ENCODE assay signal across 10 cellular contexts in the genomic region with DNA sequence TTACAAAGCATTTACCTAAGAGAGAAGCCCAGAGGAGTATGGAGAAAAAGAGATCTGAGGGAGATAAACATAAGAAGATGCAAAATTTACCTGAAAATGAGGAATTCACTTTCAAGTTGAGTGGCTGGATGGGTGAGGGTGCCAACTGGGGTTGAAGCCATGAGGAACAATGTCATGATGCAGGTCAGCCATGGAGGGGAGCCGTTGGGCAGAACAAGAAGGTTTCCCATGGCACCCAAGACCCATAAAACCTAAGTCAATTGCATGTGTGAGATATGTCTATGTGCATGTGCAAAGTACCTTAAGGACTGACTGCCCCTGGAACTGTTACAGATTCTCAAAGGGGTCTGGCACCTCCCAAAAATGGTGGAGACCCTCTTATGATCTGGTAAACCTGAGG. TPM values are rescaled to one million over a fixed set of nuclear protein-coding genes. Genes with fewer than 3 reads are reported as not detected.
DNase-seq lines count a peak whose midpoint lies in the region; ATAC-seq and TF ChIP-seq lines count a peak whose summit lies in the region.
"Had no signal": no experiment of that assay in that cellular context is flagged by ENCODE, and none has a peak within 500 bp of the region (broad histone marks: within the 10 kb centered on the region; RNA-seq: fewer than 3 reads in every experiment).

No MANE protein-coding gene starts in this region.

- H2BK15ac ChIP-seq in mesendoderm (replicated peaks; ENCODE audit: low read depth): no peak overlapping the region

- H3K56ac ChIP-seq in mesendoderm (ENCODE audit: low read length): no peak overlapping the region

- no peak for TF ChIP-seq POLR2A in erythroblast (IDR thresholded peaks at IDR 0.05; ENCODE audit: low read length)

- no peak overlapping the region for H3K4ac ChIP-seq in mesendoderm (ENCODE audit: low read depth, low read length)

- no peaks in the 10 kb centered on the region for H3K79me1 ChIP-seq in mesendoderm (ENCODE audit: low read length)

- H4K5ac ChIP-seq in mesendoderm (ENCODE audit: low read length): no peak overlapping the region

- no peak overlapping the region for H3K4me3 ChIP-seq in mesendoderm (ENCODE audit: low read length)

- H3K4me1 ChIP-seq in mesendoderm (ENCODE audit: control insufficient read depth, low read depth, low read length): no peaks in the 10 kb centered on the region

- H3K9ac ChIP-seq in mesendoderm (ENCODE audit: low read length): no peak overlapping the region

- H3K23ac ChIP-seq in mesendoderm (ENCODE audit: low read length): no peak overlapping the region

- H3K18ac ChIP-seq in mesendoderm (ENCODE audit: low read length): no peak overlapping the region

- H4K8ac ChIP-seq in mesendoderm (ENCODE audit: low read depth, low read length): no peak overlapping the region

- no peak for ATAC-seq in HG03045 (IDR thresholded peaks at IDR 0.05; ENCODE audit: unreplicated experiment)

- no peak overlapping the region for H3K4me2 ChIP-seq in mesendoderm (ENCODE audit: low read length)

- no peaks in the 10 kb centered on the region for H3K27me3 ChIP-seq in mesendoderm (ENCODE audit: insufficient read depth, low read length, poor library complexity)

- H2BK5ac ChIP-seq in mesendoderm (ENCODE audit: low read length): no peak overlapping the region

- H3K27ac ChIP-seq in mesendoderm (ENCODE audit: low read depth, low read length): no peak overlapping the region

- DNase-seq in EH (ENCODE audit: low read depth) (peak; percentile 55), NCI-H526 treated with DMSO at 0.1 percent for 48 hours (lab: John Stamatoyannopoulos, UW) (peak; percentile 7), erythroblast (lab: John Stamatoyannopoulos, UW) (peak; percentile 14 to 15), mesendoderm (peak; percentile 34), SKM-1 treated with dmso at 0.1 percent for 144 hours (lab: John Stamatoyannopoulos, UW; ENCODE audit: unreplicated experiment) (no peak), retina (no peak), NCI-H1930 (lab: John Stamatoyannopoulos, UW) (no peak)
- DNase-seq: activated effector memory CD4-positive, alpha-beta T cell treated with anti-CD3 and anti-CD28 coated beads, Interleukin-2, amount 50 U/mL, for 16 hours; T-helper 1 cell had no signal

- no CpG with 5 or more reads among the region's 1 CpG for WGBS in mesendoderm (ENCODE audit: extremely low coverage, insufficient coverage, low lambda C conversion rate)

- no peaks in the 10 kb centered on the region for H3K36me3 ChIP-seq in mesendoderm (ENCODE audit: control insufficient read depth, insufficient read depth, low read length)

- no peak overlapping the region for H2BK120ac ChIP-seq in mesendoderm (ENCODE audit: low read depth, low read length)

- no peak overlapping the region for H2AK5ac ChIP-seq in mesendoderm (ENCODE audit: low read length)

- no peaks in the 10 kb centered on the region for H3K79me2 ChIP-seq in mesendoderm (ENCODE audit: control insufficient read depth, insufficient read depth, low read length)

RNA-seq across cellular contexts. Expression of gene PRRG1, which starts 46.6 kb away (rescaled TPM):
- polyA plus RNA-seq in mesendoderm (2013, experiment 1 of 2): 3.4 TPM
- 3.2 TPM for polyA plus RNA-seq in mesendoderm (2013, experiment 2 of 2)

Comparison
In these comparisons a context has a peak if more than half of its experiments do, and no peak if none do; other contexts are left out.
1. DNase-seq: peak in EH (single experiment), NCI-H526 treated with DMSO at 0.1 percent for 48 hours (single experiment), erythroblast (2 of 2) and mesendoderm (single experiment); none in SKM-1 treated with dmso at 0.1 percent for 144 hours (single experiment), retina (single experiment) and NCI-H1930 (0 of 2).